35 cellular contexts compared by ENCODE assay signal in the genomic region with DNA sequence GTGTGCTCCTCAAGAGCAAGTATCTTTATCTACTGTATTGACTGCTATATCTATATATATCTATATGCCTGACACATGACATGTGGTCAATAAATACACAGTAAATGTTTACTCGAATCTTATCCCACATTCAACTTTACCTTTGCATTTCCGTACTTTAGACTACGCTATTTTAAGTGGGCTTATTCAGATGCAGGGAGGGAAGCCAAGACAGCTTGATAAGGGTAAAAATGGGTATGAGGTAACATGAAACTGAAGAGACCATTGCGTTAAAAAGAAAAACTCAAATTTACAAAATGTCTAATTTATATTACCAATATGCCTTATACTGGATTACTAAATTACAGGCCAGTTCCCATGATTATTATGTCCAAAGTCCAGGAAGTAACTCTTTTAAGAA.
"Had no signal": no experiment of that assay in that cellular context is flagged by ENCODE, and none has a peak within 500 bp of the region (broad histone marks: within the 10 kb centered on the region; RNA-seq: fewer than 3 reads in every experiment).

No MANE protein-coding gene starts in this region.

- H3K27me3 Mint-ChIP-seq: activated naive CD4-positive, alpha-beta T cell treated with anti-CD3 and anti-CD28 coated beads, Interleukin-2, amount 10 ng/mL, durations not matched to agents 7 days and 5 days; activated naive CD4-positive, alpha-beta T cell treated with anti-CD3 and anti-CD28 coated beads, Interleukin-2, amount 50 U/mL, for 24 hours; activated naive CD8-positive, alpha-beta T cell; activated naive CD8-positive, alpha-beta T cell treated with anti-CD3 and anti-CD28 coated beads for 36 hours; activated naive CD8-positive, alpha-beta T cell treated with anti-CD3 and anti-CD28 coated beads, Interleukin-2, amount 10 ng/mL, durations not matched to agents 7 days and 5 days; activated naive CD8-positive, alpha-beta T cell treated with anti-CD3 and anti-CD28 coated beads, Interleukin-2, amount 50 U/mL, for 24 hours; activated T-cell treated with anti-CD3 and anti-CD28 coated beads, Interleukin-2, amount 50 U/mL, for 24 hours; activated T-helper 17 cell treated with anti-CD3 and anti-CD28 coated beads, Interleukin-2, amount 50 U/mL, for 72 hours; brain; central memory CD8-positive, alpha-beta T cell had no signal

- H3K4me1 Mint-ChIP-seq: activated naive CD4-positive, alpha-beta T cell treated with anti-CD3 and anti-CD28 coated beads, Interleukin-2, amount 10 ng/mL, durations not matched to agents 7 days and 5 days; activated naive CD4-positive, alpha-beta T cell treated with anti-CD3 and anti-CD28 coated beads, Interleukin-2, amount 50 U/mL, for 24 hours; activated naive CD8-positive, alpha-beta T cell treated with anti-CD3 and anti-CD28 coated beads for 36 hours; activated naive CD8-positive, alpha-beta T cell treated with anti-CD3 and anti-CD28 coated beads, Interleukin-2, amount 50 U/mL, for 24 hours; activated T-helper 17 cell treated with anti-CD3 and anti-CD28 coated beads, Interleukin-2, amount 50 U/mL, for 72 hours; brain; central memory CD8-positive, alpha-beta T cell had no signal

- H3K4me3 Mint-ChIP-seq: activated naive CD4-positive, alpha-beta T cell treated with anti-CD3 and anti-CD28 coated beads for 36 hours; activated naive CD4-positive, alpha-beta T cell treated with anti-CD3 and anti-CD28 coated beads, Interleukin-2, amount 10 ng/mL, durations not matched to agents 7 days and 5 days; activated naive CD4-positive, alpha-beta T cell treated with anti-CD3 and anti-CD28 coated beads, Interleukin-2, amount 50 U/mL, for 24 hours; activated naive CD8-positive, alpha-beta T cell; activated naive CD8-positive, alpha-beta T cell treated with anti-CD3 and anti-CD28 coated beads for 36 hours; activated naive CD8-positive, alpha-beta T cell treated with anti-CD3 and anti-CD28 coated beads, Interleukin-2, amount 10 ng/mL, durations not matched to agents 7 days and 5 days; activated naive CD8-positive, alpha-beta T cell treated with anti-CD3 and anti-CD28 coated beads, Interleukin-2, amount 50 U/mL, for 24 hours; activated T-cell treated with anti-CD3 and anti-CD28 coated beads, Interleukin-2, amount 50 U/mL, for 24 hours; activated T-cell treated with anti-CD3 and anti-CD28 coated beads, Interleukin-2, amount 50 U/mL, for 4 hours; activated T-cell treated with anti-CD3 and anti-CD28 coated beads, Interleukin-2, amount 50 U/mL, for 72 hours; activated T-helper 1 cell treated with anti-CD3 and anti-CD28 coated beads, Interleukin-12 subunit alpha, Interleukin-12 subunit beta, Interleukin-2, Interleukin-4 antibody, amounts not matched to agents 30 ng/mL and 10 ng/mL and 1 ng/mL, durations not matched to agents 14 hours and 24 hours and 36 hours; activated T-helper 17 cell treated with anti-CD3 and anti-CD28 coated beads, Interleukin-2, amount 50 U/mL, for 72 hours; brain; central memory CD8-positive, alpha-beta T cell had no signal

- DNase-seq: activated effector memory CD4-positive, alpha-beta T cell treated with anti-CD3 and anti-CD28 coated beads, Interleukin-2, amount 50 U/mL, for 16 hours; activated effector memory CD4-positive, alpha-beta T cell treated with Interleukin-2 at 50 U/mL for 16 hours; activated gamma-delta T cell; activated gamma-delta T cell treated with Interleukin-2 at 50 U/mL for 16 hours; activated naive CD4-positive, alpha-beta T cell; activated naive CD4-positive, alpha-beta T cell treated with anti-CD3 and anti-CD28 coated beads for 36 hours; activated naive CD4-positive, alpha-beta T cell treated with anti-CD3 and anti-CD28 coated beads, Interleukin-2, amount 10 ng/mL, durations not matched to agents 7 days and 5 days; activated naive CD4-positive, alpha-beta T cell treated with anti-CD3 and anti-CD28 coated beads, Interleukin-2, amount 50 U/mL, for 16 hours; activated naive CD4-positive, alpha-beta T cell treated with Interleukin-2 at 50 U/mL for 16 hours; activated naive CD8-positive, alpha-beta T cell treated with anti-CD3 and anti-CD28 coated beads for 36 hours; activated naive CD8-positive, alpha-beta T cell treated with anti-CD3 and anti-CD28 coated beads, Interleukin-2, amount 10 ng/mL, durations not matched to agents 7 days and 5 days; activated naive CD8-positive, alpha-beta T cell treated with anti-CD3 and anti-CD28 coated beads, Interleukin-2, amount 50 U/mL, for 24 hours; activated T-cell treated with anti-CD3 and anti-CD28 coated beads, Interleukin-2, amount 50 U/mL, for 1 hour; activated T-cell treated with anti-CD3 and anti-CD28 coated beads, Interleukin-2, amount 50 U/mL, for 24 hours; activated T-cell treated with anti-CD3 and anti-CD28 coated beads, Interleukin-2, amount 50 U/mL, for 4 hours; activated T-cell treated with anti-CD3 and anti-CD28 coated beads, Interleukin-2, amount 50 U/mL, for 48 hours; activated T-cell treated with anti-CD3 and anti-CD28 coated beads, Interleukin-2, amount 50 U/mL, for 72 hours; adrenal gland; amniotic stem cell; amygdala; anterior cingulate cortex; aorta; body of pancreas; brain microvascular endothelial cell; caudate nucleus; central memory CD4-positive, alpha-beta T cell; cerebellar nuclear complex had no signal

- H3K27ac Mint-ChIP-seq: activated naive CD4-positive, alpha-beta T cell treated with anti-CD3 and anti-CD28 coated beads for 36 hours; activated naive CD4-positive, alpha-beta T cell treated with anti-CD3 and anti-CD28 coated beads, Interleukin-2, amount 10 ng/mL, durations not matched to agents 7 days and 5 days; activated naive CD4-positive, alpha-beta T cell treated with anti-CD3 and anti-CD28 coated beads, Interleukin-2, amount 50 U/mL, for 24 hours; activated naive CD4-positive, alpha-beta T cell treated with anti-CD3 and anti-CD28 coated beads, Interleukin-2, amount 50 U/mL, for 72 hours; activated naive CD8-positive, alpha-beta T cell; activated naive CD8-positive, alpha-beta T cell treated with anti-CD3 and anti-CD28 coated beads for 36 hours; activated naive CD8-positive, alpha-beta T cell treated with anti-CD3 and anti-CD28 coated beads, Interleukin-2, amount 10 ng/mL, durations not matched to agents 7 days and 5 days; activated naive CD8-positive, alpha-beta T cell treated with anti-CD3 and anti-CD28 coated beads, Interleukin-2, amount 50 U/mL, for 24 hours; activated T-cell treated with anti-CD3 and anti-CD28 coated beads, Interleukin-2, amount 50 U/mL, for 24 hours; activated T-cell treated with anti-CD3 and anti-CD28 coated beads, Interleukin-2, amount 50 U/mL, for 72 hours; activated T-helper 1 cell treated with anti-CD3 and anti-CD28 coated beads, Interleukin-12 subunit alpha, Interleukin-12 subunit beta, Interleukin-2, Interleukin-4 antibody, amounts not matched to agents 30 ng/mL and 10 ng/mL and 1 ng/mL, durations not matched to agents 14 hours and 24 hours and 36 hours; activated T-helper 17 cell treated with anti-CD3 and anti-CD28 coated beads, Interleukin-2, amount 50 U/mL, for 72 hours; activated T-helper 2 cell treated with anti-CD3 and anti-CD28 coated beads, Interferon-gamma antibody, Interleukin-2, Interleukin-4, amounts not matched to agents 10 μg/mL and 5 μg/mL and 100 μg/mL, durations not matched to agents 14 hours and 24 hours and 36 hours; brain had no signal

- ATAC-seq: activated naive CD4-positive, alpha-beta T cell treated with anti-CD3 and anti-CD28 coated beads, Interleukin-2, amount 50 U/mL, for 72 hours; activated naive CD8-positive, alpha-beta T cell treated with anti-CD3 and anti-CD28 coated beads, Interleukin-2, amount 50 U/mL, for 24 hours; activated T-cell treated with anti-CD3 and anti-CD28 coated beads, Interleukin-2, amount 50 U/mL, for 4 hours; activated T-cell treated with anti-CD3 and anti-CD28 coated beads, Interleukin-2, amount 50 U/mL, for 72 hours; activated T-helper 17 cell treated with anti-CD3 and anti-CD28 coated beads, Interleukin-2, amount 50 U/mL, for 72 hours; body of pancreas had no signal

- H3K9me3 Mint-ChIP-seq: activated naive CD4-positive, alpha-beta T cell treated with anti-CD3 and anti-CD28 coated beads for 36 hours; activated naive CD4-positive, alpha-beta T cell treated with anti-CD3 and anti-CD28 coated beads, Interleukin-2, amount 10 ng/mL, durations not matched to agents 7 days and 5 days; activated naive CD4-positive, alpha-beta T cell treated with anti-CD3 and anti-CD28 coated beads, Interleukin-2, amount 50 U/mL, for 24 hours; activated naive CD4-positive, alpha-beta T cell treated with anti-CD3 and anti-CD28 coated beads, Interleukin-2, amount 50 U/mL, for 72 hours; activated naive CD8-positive, alpha-beta T cell treated with anti-CD3 and anti-CD28 coated beads, Interleukin-2, amount 50 U/mL, for 24 hours; activated T-cell treated with anti-CD3 and anti-CD28 coated beads, Interleukin-2, amount 50 U/mL, for 4 hours; activated T-cell treated with anti-CD3 and anti-CD28 coated beads, Interleukin-2, amount 50 U/mL, for 72 hours; activated T-helper 1 cell treated with anti-CD3 and anti-CD28 coated beads, Interleukin-12 subunit alpha, Interleukin-12 subunit beta, Interleukin-2, Interleukin-4 antibody, amounts not matched to agents 30 ng/mL and 10 ng/mL and 1 ng/mL, durations not matched to agents 14 hours and 24 hours and 36 hours; activated T-helper 17 cell treated with anti-CD3 and anti-CD28 coated beads, Interleukin-2, amount 50 U/mL, for 72 hours; central memory CD8-positive, alpha-beta T cell had no signal
